ENCODE assay signal across 11 cellular contexts in genomic region chrX:57951666-57952319, GRCh38. TPM values are rescaled to one million over a fixed set of nuclear protein-coding genes. Genes with fewer than 3 reads are reported as not detected.
DNase-seq lines count a peak whose midpoint lies in the region; ATAC-seq and TF ChIP-seq lines count a peak whose summit lies in the region.
"Had no signal": no experiment of that assay in that cellular context is flagged by ENCODE, and none has a peak within 500 bp of the region (broad histone marks: within the 10 kb centered on the region; RNA-seq: fewer than 3 reads in every experiment).

No MANE protein-coding gene starts in this region.

- no peak overlapping the region for H3K9ac ChIP-seq in subcutaneous abdominal adipose tissue (ENCODE audit: low read length in 5 of 5)

- H3K9me3 ChIP-seq in left ventricle myocardium inferior (replicated peaks) (no peaks in the 10 kb centered on the region), subcutaneous abdominal adipose tissue (ENCODE audit: control insufficient read depth in 5 of 5, low read length in 5 of 5) (peaks cover 0 to 4% (median 0%) of the 10 kb centered on the region in 5 donors)

- no peak for ATAC-seq in HG03135 (IDR thresholded peaks at IDR 0.05; ENCODE audit: unreplicated experiment)

- TF ChIP-seq CTCF in left ventricle myocardium inferior (IDR thresholded peaks at IDR 0.05; ENCODE audit: borderline replicate concordance) (no peak), GM13976 (IDR thresholded peaks at IDR 0.05; ENCODE audit: borderline replicate concordance, control extremely low read depth, extremely low read depth, insufficient read depth, missing control alignments) (no peak)

- peak; percentile 34 for DNase-seq in DMS53 (lab: John Stamatoyannopoulos, UW)
- no peak for DNase-seq in DMS53 treated with DMSO at 0.1 percent for 48 hours (lab: John Stamatoyannopoulos, UW; ENCODE audit: unreplicated experiment)
- DNase-seq in NAMALWA (ENCODE audit: low spot score), result peak; percentile 93
- DNase-seq in left ventricle myocardium inferior, result peak; percentile 13
- DNase-seq in GM13976 (ENCODE audit: low spot score), result no peak
- no peak for DNase-seq in SIG-M5 treated with dmso at 0.1 percent for 504 hours (lab: John Stamatoyannopoulos, UW; ENCODE audit: unreplicated experiment)
- DNase-seq: HCEC 1CT had no signal

- intact Hi-C loops in left ventricle myocardium inferior (cut with micrococcal nuclease), result no loop called here

- no peaks in the 10 kb centered on the region for H3K27me3 ChIP-seq in left ventricle myocardium inferior (ENCODE audit: low read depth)
- H3K27me3 ChIP-seq in subcutaneous abdominal adipose tissue (ENCODE audit: control insufficient read depth in 5 of 5, insufficient read depth in 4 of 5, low read length in 5 of 5), result peaks cover 0 to 5% (median 2%) of the 10 kb centered on the region in 5 donors

- in situ Hi-C loops in GM13976 (cut with MboI; ENCODE audit: low sequenced_read_pairs, unreplicated experiment), result no loop called here

- H3K27ac ChIP-seq in left ventricle myocardium inferior (replicated peaks), result peak overlapping the region; percentile 42
- H3K27ac ChIP-seq in subcutaneous abdominal adipose tissue (ENCODE audit: low read depth, low read length), result peak overlapping the region; percentile 16

- H3K4me1 ChIP-seq in left ventricle myocardium inferior (no peaks in the 10 kb centered on the region), subcutaneous abdominal adipose tissue (ENCODE audit: control insufficient read depth in 5 of 5, insufficient read depth in 5 of 5, low read length in 5 of 5) (peaks cover 0 to 19% (median 3%) of the 10 kb centered on the region in 5 donors)

- H3K4me3 ChIP-seq in left ventricle myocardium inferior (no peak overlapping the region), subcutaneous abdominal adipose tissue (ENCODE audit: low read depth in 1 of 5, low read length in 5 of 5) (no peak overlapping the region)
- H3K4me3 ChIP-seq: coronary artery, skin epidermis had no signal

- H3K36me3 ChIP-seq in left ventricle myocardium inferior (no peaks in the 10 kb centered on the region), subcutaneous abdominal adipose tissue (ENCODE audit: control insufficient read depth in 5 of 5, insufficient read depth in 5 of 5, low read length in 5 of 5) (no peaks in the 10 kb centered on the region)

RNA-seq across cellular contexts. Expression of gene ZXDA, which starts 41.5 kb away (rescaled TPM):
- total RNA-seq in left ventricle myocardium inferior, result 4.0 TPM

Comparison
In these comparisons a context has a peak if more than half of its experiments do, and no peak if none do; other contexts are left out.
1. DNase-seq: peak in DMS53 (single experiment), NAMALWA (single experiment) and left ventricle myocardium inferior (single experiment); none in DMS53 treated with DMSO at 0.1 percent for 48 hours (single experiment), GM13976 (single experiment) and SIG-M5 treated with dmso at 0.1 percent for 504 hours (single experiment).